In genomic region chr6:49587262-49587661, GRCh38 we compare ENCODE assay signal across 2 cellular contexts. TPM values are rescaled to one million over a fixed set of nuclear protein-coding genes. Genes with fewer than 3 reads are reported as not detected.
"Had no signal": no experiment of that assay in that cellular context is flagged by ENCODE, and none has a peak within 500 bp of the region (broad histone marks: within the 10 kb centered on the region; RNA-seq: fewer than 3 reads in every experiment).

No MANE protein-coding gene starts in this region.

RNA-seq across cellular contexts. Expression of gene C6orf141, which starts 36.8 kb away (rescaled TPM):
- total RNA-seq: GM12878 had no signal

RNA-seq across cellular contexts. Expression of gene RHAG, which starts 49.4 kb away (rescaled TPM):
- total RNA-seq: G401 had no signal
